16 cellular contexts compared by ENCODE assay signal in genomic region chr3:53729618-53730017, GRCh38.
DNase-seq lines count a peak whose midpoint lies in the region; ATAC-seq, FAIRE-seq and TF ChIP-seq lines count a peak whose summit lies in the region.
"Had no signal": no experiment of that assay in that cellular context is flagged by ENCODE, and none has a peak within 500 bp of the region (broad histone marks: within the 10 kb centered on the region; RNA-seq: fewer than 3 reads in every experiment).

No MANE protein-coding gene starts in this region.

- no peak overlapping the region for H3K27ac Mint-ChIP-seq in activated CD4-positive, alpha-beta T cell treated with anti-CD3 and anti-CD28 coated beads for 36 hours

- no peaks in the 10 kb centered on the region for H3K9me3 Mint-ChIP-seq in activated CD4-positive, alpha-beta T cell treated with anti-CD3 and anti-CD28 coated beads for 36 hours (ENCODE audit: low read depth)
- H3K9me3 Mint-ChIP-seq: neural crest cell had no signal

- no peaks in the 10 kb centered on the region for H3K4me1 Mint-ChIP-seq in activated CD4-positive, alpha-beta T cell treated with anti-CD3 and anti-CD28 coated beads for 36 hours
- H3K4me1 Mint-ChIP-seq: neural crest cell had no signal

- 13 to 54% (median 16%) methylated on average over 2 of the region's 2 CpGs for WGBS in small intestine, 3 donors

- intact Hi-C loops in activated CD4-positive, alpha-beta T cell treated with anti-CD3 and anti-CD28 coated beads for 36 hours (cut with DNase I, micrococcal nuclease), result no loop called here
- intact Hi-C loops in left lung (cut with DNase I), result no loop called here

- H3K27ac ChIP-seq in small intestine (ENCODE audit: low read depth in 1 of 2, low read length in 1 of 2), result no peak overlapping the region
- no peak overlapping the region for H3K27ac ChIP-seq in left lung
- H3K27ac ChIP-seq: ascending aorta had no signal

- no peaks in the 10 kb centered on the region for H3K36me3 ChIP-seq in bronchial epithelial cell (ENCODE audit: control insufficient read depth, insufficient read depth, low read length)
- H3K36me3 ChIP-seq in small intestine (ENCODE audit: control insufficient read depth in 2 of 2, insufficient read depth in 2 of 2, low read length in 2 of 2), result no peaks in the 10 kb centered on the region
- H3K36me3 ChIP-seq in left lung, result peaks cover 0 to 2% of the 10 kb centered on the region in 2 donors
- H3K36me3 ChIP-seq: ascending aorta had no signal

- POLR2A ChIA-PET in activated CD4-positive, alpha-beta T cell treated with anti-CD3 and anti-CD28 coated beads for 36 hours (lab: Charles Lee), result no interaction called here

- peak; percentile 35 for TF ChIP-seq CTCF in bronchial epithelial cell (IDR thresholded peaks at IDR 0.05; ENCODE audit: insufficient read depth, low read length, severe bottlenecking)
- TF ChIP-seq CTCF in left lung (IDR thresholded peaks at IDR 0.05), result no peak

- FAIRE-seq in bronchial epithelial cell (lab: Jason Lieb, UNC) (no peak), small intestine (lab: Jason Lieb, UNC) (no peak)
- FAIRE-seq: A204.1, endothelial cell of umbilical vein, HTR-8/SVneo had no signal

- H3K9me3 ChIP-seq in small intestine (ENCODE audit: control insufficient read depth, low read depth), result no peaks in the 10 kb centered on the region
- no peaks in the 10 kb centered on the region for H3K9me3 ChIP-seq in left lung
- H3K9me3 ChIP-seq: ascending aorta had no signal

- no peak overlapping the region for H3K4me3 Mint-ChIP-seq in activated CD4-positive, alpha-beta T cell treated with anti-CD3 and anti-CD28 coated beads for 36 hours
- H3K4me3 Mint-ChIP-seq: neural crest cell had no signal

- no peaks in the 10 kb centered on the region for H3K4me1 ChIP-seq in small intestine (ENCODE audit: control insufficient read depth in 2 of 2, insufficient read depth in 1 of 2, low read depth in 1 of 2, low read length in 1 of 2)
- no peaks in the 10 kb centered on the region for H3K4me1 ChIP-seq in left lung

- H3K4me3 ChIP-seq in bronchial epithelial cell (ENCODE audit: low read depth, low read length) (no peak overlapping the region), small intestine (ENCODE audit: low read depth in 1 of 2, low read length in 2 of 2) (no peak overlapping the region), left lung (no peak overlapping the region)

- CTCF ChIA-PET in activated CD4-positive, alpha-beta T cell treated with anti-CD3 and anti-CD28 coated beads for 36 hours (lab: Charles Lee), result no interaction called here

- no peaks in the 10 kb centered on the region for H3K36me3 Mint-ChIP-seq in activated CD4-positive, alpha-beta T cell treated with anti-CD3 and anti-CD28 coated beads for 36 hours (ENCODE audit: low read depth)

- peak; percentile 58 for ATAC-seq in activated CD4-positive, alpha-beta T cell treated with anti-CD3 and anti-CD28 coated beads for 36 hours
- ATAC-seq in HG02798 (IDR thresholded peaks at IDR 0.05; ENCODE audit: poor library complexity, unreplicated experiment) (peak; percentile 58), left lung (no peak), HG02588 (IDR thresholded peaks at IDR 0.05; ENCODE audit: unreplicated experiment) (no peak)

- peaks cover 25% of the 10 kb centered on the region for H3K27me3 Mint-ChIP-seq in activated CD4-positive, alpha-beta T cell treated with anti-CD3 and anti-CD28 coated beads for 36 hours

- DNase-seq in activated CD4-positive, alpha-beta T cell treated with anti-CD3 and anti-CD28 coated beads for 36 hours, result no peak
- no peak for DNase-seq in activated CD4-positive, alpha-beta T cell treated with anti-CD3 and anti-CD28 coated beads for 1 hour
- peak; percentile 27 for DNase-seq in bronchial epithelial cell (ENCODE audit: low read depth)
- peak; percentile 72 for DNase-seq in small intestine
- no peak for DNase-seq in left lung
- no peak for DNase-seq in retina
- DNase-seq: NCI-H1694, OCI-M1, T-helper 9 cell had no signal

- H3K27me3 ChIP-seq in bronchial epithelial cell (ENCODE audit: control insufficient read depth, insufficient read depth, low read length) (no peaks in the 10 kb centered on the region), small intestine (ENCODE audit: control insufficient read depth in 2 of 2, insufficient read depth in 2 of 2, low read length in 2 of 2) (no peaks in the 10 kb centered on the region), left lung (peaks cover 0 to 6% of the 10 kb centered on the region in 2 donors)
- H3K27me3 ChIP-seq: ascending aorta had no signal

Comparison
In these comparisons a context has a peak if more than half of its experiments do, and no peak if none do; other contexts are left out.
1. ATAC-seq: peak in activated CD4-positive, alpha-beta T cell treated with anti-CD3 and anti-CD28 coated beads for 36 hours (single experiment) and HG02798 (single experiment); none in left lung (single experiment) and HG02588 (single experiment).
2. DNase-seq: peak in bronchial epithelial cell (single experiment) and small intestine (single experiment); none in activated CD4-positive, alpha-beta T cell treated with anti-CD3 and anti-CD28 coated beads for 36 hours (single experiment), activated CD4-positive, alpha-beta T cell treated with anti-CD3 and anti-CD28 coated beads for 1 hour (single experiment), left lung (0 of 2) and retina (single experiment).